ENCODE assay signal across 1 cellular context in genomic region chr1:3714284-3714741, GRCh38.
TF ChIP-seq lines count a peak whose summit lies in the region.

No MANE protein-coding gene starts in this region.

TF ChIP-seq in HepG2, 621 proteins besides CTCF, POLR2A, EP300 and RAD21:
- no peak for TF ChIP-seq MAFF (IDR thresholded peaks at IDR 0.05; ENCODE audit: low read depth, low read length)
- TF ChIP-seq PHF20 (CRISPR knock-in tag; IDR thresholded peaks at IDR 0.05) = no peak
- TF ChIP-seq TCF12 (IDR thresholded peaks at IDR 0.05) = no peak
- no peak for TF ChIP-seq TCF12 (CRISPR knock-in tag; IDR thresholded peaks at IDR 0.05)
- no peak for TF ChIP-seq HOXD1 (CRISPR knock-in tag; IDR thresholded peaks at IDR 0.05)
- TF ChIP-seq ZNF20 (CRISPR knock-in tag; IDR thresholded peaks at IDR 0.05) = no peak
- no peak for TF ChIP-seq THAP9 (CRISPR knock-in tag; IDR thresholded peaks at IDR 0.05; ENCODE audit: borderline replicate concordance)
